Comparison of ENCODE assay signal across 17 cellular contexts in genomic region chr10:132442636-132443035, GRCh38. TPM values are rescaled to one million over a fixed set of nuclear protein-coding genes. Genes with fewer than 3 reads are reported as not detected.
DNase-seq lines count a peak whose midpoint lies in the region; ATAC-seq and TF ChIP-seq lines count a peak whose summit lies in the region.
"Had no signal": no experiment of that assay in that cellular context is flagged by ENCODE, and none has a peak within 500 bp of the region (broad histone marks: within the 10 kb centered on the region; RNA-seq: fewer than 3 reads in every experiment).

No MANE protein-coding gene starts in this region.

- H3K9me3 ChIP-seq in HEK293 (ENCODE audit: control insufficient read depth, insufficient read depth, low read depth, low read length): no peaks in the 10 kb centered on the region
- H3K9me3 ChIP-seq in Panc1 (ENCODE audit: control insufficient read depth, insufficient read depth, low read depth, low read length): no peaks in the 10 kb centered on the region
- no peaks in the 10 kb centered on the region for H3K9me3 ChIP-seq in mucosa of descending colon
- H3K9me3 ChIP-seq in osteoblast (ENCODE audit: low read depth, low read length): no peaks in the 10 kb centered on the region
- H3K9me3 ChIP-seq: BE2C had no signal

- no peaks in the 10 kb centered on the region for H3K27me3 ChIP-seq in Panc1 (ENCODE audit: control insufficient read depth, insufficient read depth, low read length)
- H3K27me3 ChIP-seq in osteoblast (ENCODE audit: insufficient read depth, low read length): no peaks in the 10 kb centered on the region
- H3K27me3 ChIP-seq: BE2C had no signal

- CTCF ChIA-PET in HEK293 (lab: Yijun Ruan, JAX) (interaction anchor here (0.6 kb wide), 1 partner anchor 55 kb away, joined by 3 read pairs; no protein-coding TSS in a partner anchor), Panc1 (lab: Charles Lee) (no interaction called here)

- H2AFZ ChIP-seq in osteoblast (ENCODE audit: low read length): no peak overlapping the region

- H3K4me1 ChIP-seq in HEK293 (ENCODE audit: control insufficient read depth, insufficient read depth, low read length): peaks cover 14% of the 10 kb centered on the region
- H3K4me1 ChIP-seq in Panc1 (ENCODE audit: control insufficient read depth, insufficient read depth, low read length): peaks cover 39% of the 10 kb centered on the region
- H3K4me1 ChIP-seq in mucosa of descending colon (ENCODE audit: low read depth): peaks cover 15% of the 10 kb centered on the region
- peaks cover 7% of the 10 kb centered on the region for H3K4me1 ChIP-seq in osteoblast (ENCODE audit: insufficient read depth, low read length)

- H3K36me3 ChIP-seq in HEK293 (ENCODE audit: control insufficient read depth in 2 of 2, insufficient read depth in 1 of 2, low read length in 2 of 2): no peaks in the 10 kb centered on the region
- no peaks in the 10 kb centered on the region for H3K36me3 ChIP-seq in Panc1 (ENCODE audit: control insufficient read depth, insufficient read depth, low read length)
- no peaks in the 10 kb centered on the region for H3K36me3 ChIP-seq in mucosa of descending colon (ENCODE audit: low read depth)
- no peaks in the 10 kb centered on the region for H3K36me3 ChIP-seq in osteoblast (ENCODE audit: insufficient read depth, low read length)
- H3K36me3 ChIP-seq: BE2C had no signal

- no peak for TF ChIP-seq CTCF in HEK293 (tag by site-specific recombination; IDR thresholded peaks at IDR 0.05)
- no peak for TF ChIP-seq CTCF in Panc1 (IDR thresholded peaks at IDR 0.05)
- no peak for TF ChIP-seq CTCF in mucosa of descending colon (IDR thresholded peaks at IDR 0.05)
- no peak for TF ChIP-seq CTCF in osteoblast (IDR thresholded peaks at IDR 0.05; ENCODE audit: extremely low read depth, low read depth, low read length)

- POLR2A ChIA-PET in HEK293 (lab: Yijun Ruan, JAX): no interaction called here
- POLR2A ChIA-PET in Panc1 (lab: Charles Lee): no interaction called here

- DNase-seq in Panc1 (ENCODE audit: low read depth, low spot score) (no peak), mucosa of descending colon (peak in 2 of 3 donors; percentile 40 to 48), NCI-H146 treated with DMSO at 0.1 percent for 48 hours (lab: John Stamatoyannopoulos, UW; ENCODE audit: unreplicated experiment) (no peak), NCI-H2227 (lab: John Stamatoyannopoulos, UW; ENCODE audit: unreplicated experiment) (no peak), osteoblast (ENCODE audit: insufficient read length, low spot score, missing footprints) (no peak)
- DNase-seq in activated effector memory CD4-positive, alpha-beta T cell treated with Interleukin-2 at 50 U/mL for 16 hours: no peak
- DNase-seq: ACHN; BE2C; CD4-positive, alpha-beta memory T cell; DMS153; DMS79; GDM1; GOT3; H9; KBM-7 had no signal

- H3K79me2 ChIP-seq in osteoblast (ENCODE audit: insufficient read depth, low read length): no peaks in the 10 kb centered on the region

- ATAC-seq in Panc1: no peak
- ATAC-seq in mucosa of descending colon: no peak
- ATAC-seq: HepG2 had no signal

- no peak overlapping the region for H3K4me3 ChIP-seq in HEK293 (ENCODE audit: low read depth, low read length)
- H3K4me3 ChIP-seq in Panc1 (ENCODE audit: low read depth in 2 of 2, low read length in 2 of 2): no peak overlapping the region
- H3K4me3 ChIP-seq in mucosa of descending colon: no peak overlapping the region
- no peak overlapping the region for H3K4me3 ChIP-seq in osteoblast (ENCODE audit: insufficient read depth, low read length)

- intact Hi-C loops in Panc1 (cut with micrococcal nuclease; ENCODE audit: unreplicated experiment) (no loop called here), mucosa of descending colon (cut with DNase I, micrococcal nuclease) (no loop called here)

- BruUV-seq in Panc1 (replicated peaks; lab: Mats Ljungman, UMichigan): no TSS peak

- H3K4me2 ChIP-seq in osteoblast (ENCODE audit: insufficient read depth, low read length): no peak overlapping the region

- H3K27ac ChIP-seq in HEK293 (ENCODE audit: extremely low read depth, low read depth, low read length): no peak overlapping the region
- peak overlapping the region; percentile 44; the same call in 1 of the 2 replicates for H3K27ac ChIP-seq in Panc1 (ENCODE audit: low read length)
- H3K27ac ChIP-seq in osteoblast (ENCODE audit: low read depth, low read length): no peak overlapping the region

- in situ Hi-C loops in Panc1 (cut with HindIII; ENCODE audit: low pct_unique_long_range_greater_than_20kb, low sequenced_read_pairs): no loop called here

- no peaks in the 10 kb centered on the region for H4K20me1 ChIP-seq in osteoblast (ENCODE audit: insufficient read depth, low read length)

TF ChIP-seq in HEK293, 187 proteins besides CTCF, POLR2A, EP300 and RAD21:
- TF ChIP-seq, protein P1, sequence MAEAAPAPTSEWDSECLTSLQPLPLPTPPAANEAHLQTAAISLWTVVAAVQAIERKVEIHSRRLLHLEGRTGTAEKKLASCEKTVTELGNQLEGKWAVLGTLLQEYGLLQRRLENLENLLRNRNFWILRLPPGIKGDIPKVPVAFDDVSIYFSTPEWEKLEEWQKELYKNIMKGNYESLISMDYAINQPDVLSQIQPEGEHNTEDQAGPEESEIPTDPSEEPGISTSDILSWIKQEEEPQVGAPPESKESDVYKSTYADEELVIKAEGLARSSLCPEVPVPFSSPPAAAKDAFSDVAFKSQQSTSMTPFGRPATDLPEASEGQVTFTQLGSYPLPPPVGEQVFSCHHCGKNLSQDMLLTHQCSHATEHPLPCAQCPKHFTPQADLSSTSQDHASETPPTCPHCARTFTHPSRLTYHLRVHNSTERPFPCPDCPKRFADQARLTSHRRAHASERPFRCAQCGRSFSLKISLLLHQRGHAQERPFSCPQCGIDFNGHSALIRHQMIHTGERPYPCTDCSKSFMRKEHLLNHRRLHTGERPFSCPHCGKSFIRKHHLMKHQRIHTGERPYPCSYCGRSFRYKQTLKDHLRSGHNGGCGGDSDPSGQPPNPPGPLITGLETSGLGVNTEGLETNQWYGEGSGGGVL (tag by site-specific recombination; IDR thresholded peaks at IDR 0.05): no peak
- TF ChIP-seq, protein P2, sequence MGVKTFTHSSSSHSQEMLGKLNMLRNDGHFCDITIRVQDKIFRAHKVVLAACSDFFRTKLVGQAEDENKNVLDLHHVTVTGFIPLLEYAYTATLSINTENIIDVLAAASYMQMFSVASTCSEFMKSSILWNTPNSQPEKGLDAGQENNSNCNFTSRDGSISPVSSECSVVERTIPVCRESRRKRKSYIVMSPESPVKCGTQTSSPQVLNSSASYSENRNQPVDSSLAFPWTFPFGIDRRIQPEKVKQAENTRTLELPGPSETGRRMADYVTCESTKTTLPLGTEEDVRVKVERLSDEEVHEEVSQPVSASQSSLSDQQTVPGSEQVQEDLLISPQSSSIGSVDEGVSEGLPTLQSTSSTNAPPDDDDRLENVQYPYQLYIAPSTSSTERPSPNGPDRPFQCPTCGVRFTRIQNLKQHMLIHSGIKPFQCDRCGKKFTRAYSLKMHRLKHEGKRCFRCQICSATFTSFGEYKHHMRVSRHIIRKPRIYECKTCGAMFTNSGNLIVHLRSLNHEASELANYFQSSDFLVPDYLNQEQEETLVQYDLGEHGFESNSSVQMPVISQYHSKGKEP (tag by site-specific recombination; IDR thresholded peaks at IDR 0.05): no peak
- 0 out of 2 replicates have a peak, but pooled peaks have one; percentile 28 for TF ChIP-seq HIC1 (tag by site-specific recombination; IDR thresholded peaks at IDR 0.05)

RNA-seq across cellular contexts. Expression of gene PWWP2B, which starts 45.6 kb away (rescaled TPM):
- total RNA-seq in Panc1 (2021; ENCODE audit: unreplicated experiment) (51.6 TPM), mucosa of descending colon (10 to 100 TPM; 37.7 to 55.6 (median 41.7) TPM), osteoblast (15.3 and 18.5 TPM in 2 replicates)
- 56.2 TPM for polyA plus RNA-seq in Panc1 (2012; ENCODE audit: insufficient read length)

Comparison
In these comparisons a context has a peak if more than half of its experiments do, and no peak if none do; other contexts are left out.
1. DNase-seq: peak in mucosa of descending colon (2 of 3); none in Panc1 (single experiment), NCI-H146 treated with DMSO at 0.1 percent for 48 hours (single experiment), NCI-H2227 (single experiment), activated effector memory CD4-positive, alpha-beta T cell treated with Interleukin-2 at 50 U/mL for 16 hours (single experiment) and osteoblast (single experiment).